ENCODE assay signal across 8 cellular contexts in genomic region chr6:30508890-30509736, GRCh38. TPM values are rescaled to one million over a fixed set of nuclear protein-coding genes. Genes with fewer than 3 reads are reported as not detected.
DNase-seq lines count a peak whose midpoint lies in the region; FAIRE-seq and TF ChIP-seq lines count a peak whose summit lies in the region.

No MANE protein-coding gene starts in this region.

- no peaks in the 10 kb centered on the region for H3K36me3 ChIP-seq in tibial nerve

- no peak for TF ChIP-seq EP300 in tibial nerve (IDR thresholded peaks at IDR 0.05)

- H3K4me3 Mint-ChIP-seq in activated naive CD4-positive, alpha-beta T cell treated with anti-CD3 and anti-CD28 coated beads for 36 hours, result peak overlapping the region; percentile 60

- no peaks in the 10 kb centered on the region for H3K9me3 ChIP-seq in tibial nerve

- peak overlapping the region; percentile 98 for H3K27ac Mint-ChIP-seq in activated naive CD4-positive, alpha-beta T cell treated with anti-CD3 and anti-CD28 coated beads for 36 hours

- no peaks in the 10 kb centered on the region for H3K9me3 Mint-ChIP-seq in activated naive CD4-positive, alpha-beta T cell treated with anti-CD3 and anti-CD28 coated beads for 36 hours

- TF ChIP-seq POLR2A in NB4 (IDR thresholded peaks at IDR 0.05; ENCODE audit: extremely low read depth, insufficient read length) (no peak), tibial nerve (IDR thresholded peaks at IDR 0.05) (no peak)

- H3K27me3 Mint-ChIP-seq in activated naive CD4-positive, alpha-beta T cell treated with anti-CD3 and anti-CD28 coated beads for 36 hours (ENCODE audit: low read depth), result no peaks in the 10 kb centered on the region

- H3K36me3 Mint-ChIP-seq in activated naive CD4-positive, alpha-beta T cell treated with anti-CD3 and anti-CD28 coated beads for 36 hours (ENCODE audit: low read depth), result no peaks in the 10 kb centered on the region

- peak overlapping the region in 3 of 4 donors; percentile 1 to 48 (median 45) for H3K27ac ChIP-seq in tibial nerve

- H3K4me3 ChIP-seq in NB4 (ENCODE audit: low read depth, low read length), result peak overlapping the region; percentile 32
- H3K4me3 ChIP-seq in tibial nerve, result no peak overlapping the region

- 36 to 39% methylated on average over 5 of the region's 5 CpGs for WGBS in tibial nerve, 2 donors

- peaks cover 69% of the 10 kb centered on the region for H3K4me1 Mint-ChIP-seq in activated naive CD4-positive, alpha-beta T cell treated with anti-CD3 and anti-CD28 coated beads for 36 hours (ENCODE audit: low read depth)

- no peak for TF ChIP-seq CTCF in NB4 (IDR thresholded peaks at IDR 0.05; ENCODE audit: low read depth, low read length)
- no peak for TF ChIP-seq CTCF in tibial nerve (IDR thresholded peaks at IDR 0.05)
- TF ChIP-seq CTCF in D721Med (IDR thresholded peaks at IDR 0.05; ENCODE audit: insufficient read depth, missing control alignments), result no peak

- peak; percentile 42 for DNase-seq in activated naive CD4-positive, alpha-beta T cell treated with anti-CD3 and anti-CD28 coated beads for 36 hours
- DNase-seq in activated naive CD4-positive, alpha-beta T cell (lab: John Stamatoyannopoulos, UW), result no peak
- peak; percentile 87 for DNase-seq in NB4 (ENCODE audit: low read depth)
- peak; percentile 39 for DNase-seq in effector CD4-positive, alpha-beta T cell
- no peak for DNase-seq in tibial nerve (ENCODE audit: low spot score in 2 of 2)
- DNase-seq in D721Med (ENCODE audit: insufficient read length, low spot score), result no peak
- DNase-seq in NCI-H2107 (lab: John Stamatoyannopoulos, UW), result no peak
- no peak for DNase-seq in NCI-H2081 (lab: John Stamatoyannopoulos, UW)

- CTCF ChIA-PET in activated naive CD4-positive, alpha-beta T cell treated with anti-CD3 and anti-CD28 coated beads for 36 hours (lab: Charles Lee), result interaction anchor here (0.8 to 2.5 kb wide), 10 partner anchors 8 to 89 kb away, joined by 3 to 19 read pairs (median 4); no protein-coding TSS in a partner anchor

- no peak for FAIRE-seq in D721Med (lab: Jason Lieb, UNC)

- H3K4me1 ChIP-seq in tibial nerve, result peaks cover 0 to 15% (median 0%) of the 10 kb centered on the region in 4 donors

- intact Hi-C loops in activated naive CD4-positive, alpha-beta T cell treated with anti-CD3 and anti-CD28 coated beads for 36 hours (cut with micrococcal nuclease), result loop anchor here (1.0 to 2.0 kb wide), 3 partner anchors 7 to 20 kb away; no protein-coding TSS in a partner anchor

- H3K27me3 ChIP-seq in tibial nerve, result no peaks in the 10 kb centered on the region

RNA-seq across cellular contexts. Expression of gene HLA-E, which starts 19.8 kb away (rescaled TPM):
- 100 to 1,000 TPM; 598 to 608 TPM for total RNA-seq in activated naive CD4-positive, alpha-beta T cell treated with anti-CD3 and anti-CD28 coated beads for 36 hours
- 100 to 1,000 TPM; 483 to 900 (median 631) TPM for total RNA-seq in tibial nerve

RNA-seq across cellular contexts. Expression of gene GNL1, which starts 47.2 kb away (rescaled TPM):
- 10 to 100 TPM; 78.2 to 82.1 TPM for total RNA-seq in activated naive CD4-positive, alpha-beta T cell treated with anti-CD3 and anti-CD28 coated beads for 36 hours
- total RNA-seq in tibial nerve, result 10 to 100 TPM; 38.1 to 45.2 (median 44.3) TPM

RNA-seq across cellular contexts. Expression of gene PRR3, which starts 48.0 kb away (rescaled TPM):
- 10 to 100 TPM; 21.7 to 22.0 TPM for total RNA-seq in activated naive CD4-positive, alpha-beta T cell treated with anti-CD3 and anti-CD28 coated beads for 36 hours
- 10 to 100 TPM in 1 of 4 donors, 1 to 10 TPM in 3; 8.0 to 10.3 (median 8.8) TPM for total RNA-seq in tibial nerve

Comparison
In these comparisons a context has a peak if more than half of its experiments do, and no peak if none do; other contexts are left out.
1. DNase-seq: peak in activated naive CD4-positive, alpha-beta T cell treated with anti-CD3 and anti-CD28 coated beads for 36 hours (single experiment), NB4 (single experiment) and effector CD4-positive, alpha-beta T cell (single experiment); none in activated naive CD4-positive, alpha-beta T cell (0 of 4), tibial nerve (0 of 2), D721Med (single experiment), NCI-H2107 (single experiment) and NCI-H2081 (0 of 2).